ENCODE assay signal across 1 cellular context in genomic region chr11:9533053-9533452, GRCh38.
TF ChIP-seq lines count a peak whose summit lies in the region.

No MANE protein-coding gene starts in this region.

TF ChIP-seq in WTC11, 78 proteins besides CTCF, POLR2A, EP300 and RAD21:
- TF ChIP-seq ETV6 (CRISPR knock-in tag; IDR thresholded peaks at IDR 0.05) (no peak), ZBTB43 (CRISPR knock-in tag; IDR thresholded peaks at IDR 0.05) (no peak), MYBL2 (CRISPR knock-in tag; IDR thresholded peaks at IDR 0.05) (no peak), NR2C2 (CRISPR knock-in tag; IDR thresholded peaks at IDR 0.05) (no peak), JUN (CRISPR knock-in tag; IDR thresholded peaks at IDR 0.05) (no peak), OVOL2 (CRISPR knock-in tag; IDR thresholded peaks at IDR 0.05; ENCODE audit: borderline replicate concordance) (no peak), ZSCAN18 (CRISPR knock-in tag; IDR thresholded peaks at IDR 0.05) (no peak), PRRX2 (CRISPR knock-in tag; IDR thresholded peaks at IDR 0.05) (no peak), ZNF317 (CRISPR knock-in tag; IDR thresholded peaks at IDR 0.05; ENCODE audit: borderline replicate concordance, low read depth) (no peak), SP1 (CRISPR knock-in tag; conservative IDR thresholded peaks at IDR 0.05) (no peak), ARID4B (CRISPR knock-in tag; IDR thresholded peaks at IDR 0.05; ENCODE audit: borderline replicate concordance) (no peak)
- TF ChIP-seq, protein P1, sequence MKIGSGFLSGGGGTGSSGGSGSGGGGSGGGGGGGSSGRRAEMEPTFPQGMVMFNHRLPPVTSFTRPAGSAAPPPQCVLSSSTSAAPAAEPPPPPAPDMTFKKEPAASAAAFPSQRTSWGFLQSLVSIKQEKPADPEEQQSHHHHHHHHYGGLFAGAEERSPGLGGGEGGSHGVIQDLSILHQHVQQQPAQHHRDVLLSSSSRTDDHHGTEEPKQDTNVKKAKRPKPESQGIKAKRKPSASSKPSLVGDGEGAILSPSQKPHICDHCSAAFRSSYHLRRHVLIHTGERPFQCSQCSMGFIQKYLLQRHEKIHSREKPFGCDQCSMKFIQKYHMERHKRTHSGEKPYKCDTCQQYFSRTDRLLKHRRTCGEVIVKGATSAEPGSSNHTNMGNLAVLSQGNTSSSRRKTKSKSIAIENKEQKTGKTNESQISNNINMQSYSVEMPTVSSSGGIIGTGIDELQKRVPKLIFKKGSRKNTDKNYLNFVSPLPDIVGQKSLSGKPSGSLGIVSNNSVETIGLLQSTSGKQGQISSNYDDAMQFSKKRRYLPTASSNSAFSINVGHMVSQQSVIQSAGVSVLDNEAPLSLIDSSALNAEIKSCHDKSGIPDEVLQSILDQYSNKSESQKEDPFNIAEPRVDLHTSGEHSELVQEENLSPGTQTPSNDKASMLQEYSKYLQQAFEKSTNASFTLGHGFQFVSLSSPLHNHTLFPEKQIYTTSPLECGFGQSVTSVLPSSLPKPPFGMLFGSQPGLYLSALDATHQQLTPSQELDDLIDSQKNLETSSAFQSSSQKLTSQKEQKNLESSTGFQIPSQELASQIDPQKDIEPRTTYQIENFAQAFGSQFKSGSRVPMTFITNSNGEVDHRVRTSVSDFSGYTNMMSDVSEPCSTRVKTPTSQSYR (CRISPR knock-in tag; IDR thresholded peaks at IDR 0.05) = no peak
- TF ChIP-seq, protein P2, sequence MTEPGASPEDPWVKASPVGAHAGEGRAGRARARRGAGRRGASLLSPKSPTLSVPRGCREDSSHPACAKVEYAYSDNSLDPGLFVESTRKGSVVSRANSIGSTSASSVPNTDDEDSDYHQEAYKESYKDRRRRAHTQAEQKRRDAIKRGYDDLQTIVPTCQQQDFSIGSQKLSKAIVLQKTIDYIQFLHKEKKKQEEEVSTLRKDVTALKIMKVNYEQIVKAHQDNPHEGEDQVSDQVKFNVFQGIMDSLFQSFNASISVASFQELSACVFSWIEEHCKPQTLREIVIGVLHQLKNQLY (CRISPR knock-in tag; IDR thresholded peaks at IDR 0.05) = no peak
